Comparison of ENCODE assay signal across 11 cellular contexts in the genomic region with DNA sequence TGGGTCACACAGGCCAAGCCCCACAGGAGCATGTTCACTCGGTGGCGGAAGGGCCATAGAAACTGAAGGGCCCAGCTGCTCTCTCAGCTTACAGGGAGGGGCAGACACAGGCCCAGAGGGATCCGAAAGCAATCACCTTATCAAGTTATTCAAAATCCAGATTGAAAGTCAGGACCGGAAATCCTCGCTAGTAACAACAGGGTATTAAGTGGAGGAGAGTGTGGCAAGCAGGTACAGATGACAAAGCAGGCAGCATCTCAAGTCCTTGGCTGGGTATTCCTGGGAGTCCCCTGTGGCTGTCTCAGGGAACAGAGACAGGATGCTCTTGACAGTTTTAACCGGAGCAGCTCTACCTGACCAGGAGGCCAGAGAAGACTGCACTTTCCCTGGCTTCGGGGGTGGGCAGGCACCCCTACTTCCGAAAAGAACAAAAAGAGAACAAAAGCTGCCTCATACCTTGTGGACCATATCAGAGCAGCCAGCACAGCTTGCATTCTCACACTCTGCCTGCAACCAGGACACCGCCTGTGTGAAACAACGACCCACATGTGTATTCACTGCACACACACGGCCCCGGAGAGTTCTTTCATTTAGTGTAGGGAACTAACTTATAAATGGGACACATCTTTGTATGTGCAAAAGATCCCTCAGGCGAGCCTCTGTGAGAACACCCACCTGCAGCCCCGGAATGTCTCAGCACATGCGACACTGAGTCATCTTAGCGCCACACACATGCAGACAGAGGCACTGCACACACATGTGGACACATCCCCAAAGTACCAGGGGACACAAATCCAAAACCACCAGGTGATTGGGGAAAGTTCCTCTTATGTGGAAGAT.
DNase-seq lines count a peak whose midpoint lies in the region; ATAC-seq, FAIRE-seq and TF ChIP-seq lines count a peak whose summit lies in the region.
"Had no signal": no experiment of that assay in that cellular context is flagged by ENCODE, and none has a peak within 500 bp of the region (broad histone marks: within the 10 kb centered on the region; RNA-seq: fewer than 3 reads in every experiment).

No MANE protein-coding gene starts in this region.

- no peak overlapping the region for H3K9ac ChIP-seq in OCI-LY1 (ENCODE audit: low read length)
- H3K9ac ChIP-seq in stomach smooth muscle (ENCODE audit: low read length in 2 of 2) = peak overlapping the region; percentile 34 to 36

- peaks cover 26% of the 10 kb centered on the region for H3K4me1 ChIP-seq in OCI-LY1 (ENCODE audit: insufficient read depth, low read length, severe bottlenecking)
- peaks cover 64% of the 10 kb centered on the region for H3K4me1 ChIP-seq in stomach smooth muscle (ENCODE audit: control insufficient read depth, insufficient read depth, low read length)
- H3K4me1 ChIP-seq in testis = peaks cover 30% of the 10 kb centered on the region
- H3K4me1 ChIP-seq in pancreas = peaks cover 0 to 28% (median 10%) of the 10 kb centered on the region in 3 donors

- no peaks in the 10 kb centered on the region for H3F3A ChIP-seq in OCI-LY1 (ENCODE audit: insufficient read depth, low read length)

- 62 to 67% methylated on average over 16 of the region's 16 CpGs for WGBS in testis, 2 donors
- 76 to 79% methylated on average over 16 of the region's 16 CpGs for WGBS in pancreas, 2 donors

- H3K4me2 ChIP-seq in OCI-LY1 (ENCODE audit: low read length) = peak overlapping the region; percentile 47; the same call in 1 of the 2 replicates
- H3K4me2 ChIP-seq: A549 had no signal

- H3K9me2 ChIP-seq in OCI-LY1 (ENCODE audit: low read depth, low read length) = no peaks in the 10 kb centered on the region

- DNase-seq in NCI-H1436 (lab: John Stamatoyannopoulos, UW) (peak; percentile 36), NCI-H1436 treated with DMSO at 0.1 percent for 48 hours (lab: John Stamatoyannopoulos, UW) (no peak), head of caudate nucleus (peak in 22 of 42 donors; percentile 35 to 74 (median 47)), dedifferentiated amniotic fluid mesenchymal stem cell (ENCODE audit: extremely low spot score) (no peak), testis (no peak), pancreas (no peak)
- DNase-seq: aorta, left colon had no signal

- no peak overlapping the region for H3K27ac ChIP-seq in OCI-LY1 (ENCODE audit: low read depth, low read length, poor library complexity, severe bottlenecking)
- H3K27ac ChIP-seq in stomach smooth muscle (ENCODE audit: low read length) = peak overlapping the region; percentile 76
- no peak overlapping the region for H3K27ac ChIP-seq in testis
- H3K27ac ChIP-seq in pancreas = peak overlapping the region in 2 of 4 donors; percentile 41 to 44

- intact Hi-C loops in head of caudate nucleus (cut with DNase I) (loop anchor here (10.0 kb wide), 1 partner anchor 61 kb away; no protein-coding TSS in a partner anchor), testis (cut with DNase I; ENCODE audit: low total_unique reads) (no loop called here), pancreas (cut with DNase I) (no loop called here)

- H3K27me3 ChIP-seq in OCI-LY1 (ENCODE audit: insufficient read depth, low read length) = no peaks in the 10 kb centered on the region
- no peaks in the 10 kb centered on the region for H3K27me3 ChIP-seq in stomach smooth muscle (ENCODE audit: control insufficient read depth in 1 of 2, insufficient read depth in 2 of 2, low read length in 2 of 2)
- H3K27me3 ChIP-seq in testis = no peaks in the 10 kb centered on the region
- no peaks in the 10 kb centered on the region for H3K27me3 ChIP-seq in pancreas

- H3K79me2 ChIP-seq in OCI-LY1 (ENCODE audit: insufficient read depth, low read length) = peaks cover 7% of the 10 kb centered on the region

- TF ChIP-seq CTCF in OCI-LY1 (IDR thresholded peaks at IDR 0.05; ENCODE audit: low read length) (peak; percentile 45; the same call in 1 of the 2 replicates), testis (IDR thresholded peaks at IDR 0.05) (no peak), pancreas (IDR thresholded peaks at IDR 0.05) (no peak)

- H3K9me3 ChIP-seq in OCI-LY1 (ENCODE audit: low read length) = no peaks in the 10 kb centered on the region
- H3K9me3 ChIP-seq in stomach smooth muscle (ENCODE audit: control insufficient read depth in 2 of 2, low read length in 2 of 2) = no peaks in the 10 kb centered on the region
- H3K9me3 ChIP-seq in testis = no peaks in the 10 kb centered on the region
- no peaks in the 10 kb centered on the region for H3K9me3 ChIP-seq in pancreas
- H3K9me3 ChIP-seq: A549 had no signal

- TF ChIP-seq POLR2A in testis (IDR thresholded peaks at IDR 0.05) = no peak

- ATAC-seq in pancreas = no peak
- ATAC-seq: A549, left colon had no signal

- H3K4me3 ChIP-seq in OCI-LY1 (ENCODE audit: low read depth, low read length, poor library complexity, severe bottlenecking) (no peak overlapping the region), stomach smooth muscle (ENCODE audit: low read length in 2 of 2) (no peak overlapping the region), testis (no peak overlapping the region), pancreas (no peak overlapping the region)
- H3K4me3 ChIP-seq: A549 had no signal

- no peaks in the 10 kb centered on the region for H3K36me3 ChIP-seq in OCI-LY1 (ENCODE audit: insufficient read depth, low read length)
- H3K36me3 ChIP-seq in stomach smooth muscle (ENCODE audit: control insufficient read depth in 2 of 2, insufficient read depth in 2 of 2, low read length in 2 of 2) = no peaks in the 10 kb centered on the region
- H3K36me3 ChIP-seq in testis (ENCODE audit: low read depth, missing control alignments) = no peaks in the 10 kb centered on the region
- no peaks in the 10 kb centered on the region for H3K36me3 ChIP-seq in pancreas

- no peak for FAIRE-seq in pancreas (lab: Jason Lieb, UNC)
- FAIRE-seq: A549 had no signal

- H2AFZ ChIP-seq in OCI-LY1 (ENCODE audit: low read length) = no peak overlapping the region

- H4K20me1 ChIP-seq in OCI-LY1 (ENCODE audit: insufficient read depth, low read length) = no peaks in the 10 kb centered on the region

Comparison
In these comparisons a context has a peak if more than half of its experiments do, and no peak if none do; other contexts are left out.
1. DNase-seq: peak in NCI-H1436 (single experiment) and head of caudate nucleus (22 of 42); none in NCI-H1436 treated with DMSO at 0.1 percent for 48 hours (single experiment), dedifferentiated amniotic fluid mesenchymal stem cell (single experiment), testis (single experiment) and pancreas (0 of 6).